In the genomic region with DNA sequence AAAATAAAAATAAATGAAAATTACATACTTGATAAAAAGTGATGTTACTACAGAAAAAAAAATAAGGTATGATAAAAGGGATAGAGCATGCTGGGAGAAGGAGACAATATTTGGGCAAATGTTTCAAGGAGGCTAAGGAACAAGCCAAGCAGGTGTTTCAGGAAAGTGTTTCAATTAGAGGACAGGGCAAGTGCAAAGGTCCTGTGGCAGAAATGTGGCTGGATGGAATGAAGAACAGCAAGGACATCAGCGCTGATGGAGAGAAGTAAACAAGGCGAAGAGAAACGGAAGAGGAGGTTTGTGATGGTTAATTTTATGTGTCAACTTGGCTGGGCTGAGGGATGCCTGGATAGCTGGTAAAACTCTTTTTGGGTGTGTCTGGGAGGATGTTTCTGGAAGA, we compare ENCODE assay signal across 26 cellular contexts.
"Had no signal": no experiment of that assay in that cellular context is flagged by ENCODE, and none has a peak within 500 bp of the region (broad histone marks: within the 10 kb centered on the region; RNA-seq: fewer than 3 reads in every experiment).

No MANE protein-coding gene starts in this region.

- ATAC-seq: stimulated activated effector memory CD8-positive, alpha-beta T cell treated with anti-CD3 and anti-CD28 coated beads, Interleukin-12 subunit alpha, Interleukin-12 subunit beta, amount 100 ng/mL, for 72 hours; stimulated activated memory B cell treated with anti-CD40 and anti-IgM and Interleukin-4, amounts not matched to agents 10 μg/mL and 1 μg/mL and 100 μg/mL, for 72 hours; stimulated activated naive B cell treated with anti-CD40 and anti-IgM and Interleukin-4, amounts not matched to agents 10 μg/mL and 1 μg/mL and 100 μg/mL, for 72 hours; stimulated activated naive CD8-positive, alpha-beta T cell treated with anti-CD3 and anti-CD28 coated beads, Interleukin-15, amount 100 ng/mL, for 72 hours; upper lobe of right lung had no signal

- H3K27me3 ChIP-seq: stomach, suprapubic skin, testis, thyroid gland, tibial artery, tibial nerve, upper lobe of left lung, upper lobe of right lung, uterus, vagina had no signal

- H3K27me3 Mint-ChIP-seq: stimulated activated memory B cell treated with anti-CD40 and anti-IgM and Interleukin-4, amounts not matched to agents 10 μg/mL and 1 μg/mL and 100 μg/mL, for 72 hours had no signal

- H3K4me1 ChIP-seq: stomach, suprapubic skin, testis, thyroid gland, tibial artery, tibial nerve, upper lobe of left lung, upper lobe of right lung, uterus, vagina had no signal

- H3K4me3 ChIP-seq: stomach, suprapubic skin, testis, thoracic aorta, thyroid gland, tibial artery, tibial nerve, upper lobe of left lung, upper lobe of right lung, uterus, vagina had no signal

- H3K4me3 Mint-ChIP-seq: stimulated activated effector memory CD8-positive, alpha-beta T cell treated with anti-CD3 and anti-CD28 coated beads, Interleukin-12 subunit alpha, Interleukin-12 subunit beta, amount 100 ng/mL, for 72 hours; stimulated activated memory B cell treated with anti-CD40 and anti-IgM and Interleukin-4, amounts not matched to agents 10 μg/mL and 1 μg/mL and 100 μg/mL, for 72 hours; stimulated activated naive B cell treated with anti-CD40 and anti-IgM and Interleukin-4, amounts not matched to agents 10 μg/mL and 1 μg/mL and 100 μg/mL, for 72 hours; stimulated activated naive CD8-positive, alpha-beta T cell treated with anti-CD3 and anti-CD28 coated beads, Interleukin-15, amount 100 ng/mL, for 72 hours; type B pancreatic cell had no signal

- FAIRE-seq: urothelium cell line had no signal

- H3K9me3 ChIP-seq: stomach, suprapubic skin, testis, thoracic aorta, thyroid gland, tibial nerve, upper lobe of left lung, upper lobe of right lung, uterus, vagina had no signal

- H3K36me3 ChIP-seq: stomach, suprapubic skin, thoracic aorta, thyroid gland, tibial artery, tibial nerve, upper lobe of left lung, upper lobe of right lung, uterus, vagina had no signal

- DNase-seq: stimulated activated CD4-positive, alpha-beta T cell treated with anti-CD3 and anti-CD28 coated beads, Interleukin-1b, Interleukin-23, amount 100 ng/mL, for 48 hours; stimulated activated CD4-positive, alpha-beta T cell treated with anti-CD3 and anti-CD28 coated beads, Interleukin-2, amount 100 ng/mL, for 48 hours; stimulated activated CD4-positive, alpha-beta T cell treated with anti-CD3 and anti-CD28 coated beads, Interleukin-4, amount 100 ng/mL, for 1 hour; stimulated activated CD4-positive, alpha-beta T cell treated with anti-CD3 and anti-CD28 coated beads, Interleukin-4, amount 100 ng/mL, for 24 hours; stimulated activated CD4-positive, alpha-beta T cell treated with anti-CD3 and anti-CD28 coated beads, Interleukin-4, amount 100 ng/mL, for 4 hours; stimulated activated CD8-positive, alpha-beta memory T cell treated with anti-CD3 and anti-CD28 coated beads, Interleukin-4, amount 100 ng/mL, for 48 hours; stimulated activated naive B cell treated with anti-CD40 and anti-IgM and Interleukin-4, amounts not matched to agents 10 μg/mL and 1 μg/mL and 100 μg/mL, for 72 hours; stimulated activated naive CD4-positive, alpha-beta T cell; stimulated activated naive CD4-positive, alpha-beta T cell treated with Interleukin-2 at 50 U/mL for 16 hours; stimulated activated naive CD8-positive, alpha-beta T cell treated with anti-CD3 and anti-CD28 coated beads, Interleukin-15, amount 100 ng/mL, for 72 hours; stomach; substantia nigra; testis; thyroid gland; tibial artery; upper lobe of left lung; upper lobe of right lung; uterus had no signal

- H3K27ac Mint-ChIP-seq: stimulated activated effector memory CD8-positive, alpha-beta T cell treated with anti-CD3 and anti-CD28 coated beads, Interleukin-12 subunit alpha, Interleukin-12 subunit beta, amount 100 ng/mL, for 72 hours; stimulated activated memory B cell treated with anti-CD40 and anti-IgM and Interleukin-4, amounts not matched to agents 10 μg/mL and 1 μg/mL and 100 μg/mL, for 72 hours; stimulated activated naive B cell treated with anti-CD40 and anti-IgM and Interleukin-4, amounts not matched to agents 10 μg/mL and 1 μg/mL and 100 μg/mL, for 72 hours; stimulated activated naive CD8-positive, alpha-beta T cell treated with anti-CD3 and anti-CD28 coated beads, Interleukin-15, amount 100 ng/mL, for 72 hours; type B pancreatic cell had no signal

- H3K9me3 Mint-ChIP-seq: stimulated activated effector memory CD8-positive, alpha-beta T cell treated with anti-CD3 and anti-CD28 coated beads, Interleukin-12 subunit alpha, Interleukin-12 subunit beta, amount 100 ng/mL, for 72 hours; type B pancreatic cell had no signal

- H3K36me3 Mint-ChIP-seq: stimulated activated effector memory CD8-positive, alpha-beta T cell treated with anti-CD3 and anti-CD28 coated beads, Interleukin-12 subunit alpha, Interleukin-12 subunit beta, amount 100 ng/mL, for 72 hours; stimulated activated memory B cell treated with anti-CD40 and anti-IgM and Interleukin-4, amounts not matched to agents 10 μg/mL and 1 μg/mL and 100 μg/mL, for 72 hours; stimulated activated naive B cell treated with anti-CD40 and anti-IgM and Interleukin-4, amounts not matched to agents 10 μg/mL and 1 μg/mL and 100 μg/mL, for 72 hours; type B pancreatic cell had no signal

- H3K4me1 Mint-ChIP-seq: stimulated activated effector memory CD8-positive, alpha-beta T cell treated with anti-CD3 and anti-CD28 coated beads, Interleukin-12 subunit alpha, Interleukin-12 subunit beta, amount 100 ng/mL, for 72 hours; stimulated activated memory B cell treated with anti-CD40 and anti-IgM and Interleukin-4, amounts not matched to agents 10 μg/mL and 1 μg/mL and 100 μg/mL, for 72 hours; stimulated activated naive B cell treated with anti-CD40 and anti-IgM and Interleukin-4, amounts not matched to agents 10 μg/mL and 1 μg/mL and 100 μg/mL, for 72 hours; stimulated activated naive CD8-positive, alpha-beta T cell treated with anti-CD3 and anti-CD28 coated beads, Interleukin-15, amount 100 ng/mL, for 72 hours had no signal

- H3K27ac ChIP-seq: stomach, suprapubic skin, testis, thoracic aorta, thyroid gland, tibial artery, tibial nerve, upper lobe of left lung, upper lobe of right lung, uterus, vagina had no signal
